Comparison of ENCODE assay signal across 35 cellular contexts in the genomic region with DNA sequence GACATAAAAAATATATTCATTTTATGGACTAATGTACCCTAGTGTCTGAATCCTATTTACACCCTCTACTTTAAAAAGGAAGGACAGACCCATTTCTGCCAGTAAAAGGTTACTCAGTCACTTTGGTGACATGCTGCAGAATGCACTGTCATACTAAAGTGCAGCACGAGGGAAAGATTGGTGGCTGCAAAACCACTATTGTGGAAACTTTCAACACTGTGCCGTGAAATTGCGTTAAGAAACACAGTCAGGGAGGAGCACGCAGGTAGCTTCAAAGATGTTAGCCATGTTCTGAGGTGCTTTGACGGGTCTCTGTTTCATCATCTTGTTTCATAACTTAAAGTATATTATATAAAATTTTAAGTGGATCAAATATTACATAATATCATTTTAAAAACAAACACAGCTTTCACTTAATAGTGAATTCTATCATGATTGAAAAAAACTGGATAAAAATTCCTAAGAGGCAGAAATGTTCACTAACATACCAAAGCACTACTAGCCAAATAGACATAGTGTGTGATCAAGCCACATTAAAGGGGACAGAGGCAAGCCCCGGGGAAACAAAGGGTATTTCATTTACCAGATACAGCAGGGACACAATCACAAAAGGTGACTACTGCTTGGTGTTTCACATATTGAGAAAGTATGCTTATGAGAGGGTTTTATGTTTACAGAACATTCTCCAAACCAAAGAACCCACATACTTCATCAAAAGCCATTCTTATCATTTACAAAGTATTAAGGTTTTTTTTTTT.
DNase-seq lines count a peak whose midpoint lies in the region; ATAC-seq, FAIRE-seq and TF ChIP-seq lines count a peak whose summit lies in the region.
"Had no signal": no experiment of that assay in that cellular context is flagged by ENCODE, and none has a peak within 500 bp of the region (broad histone marks: within the 10 kb centered on the region; RNA-seq: fewer than 3 reads in every experiment).

No MANE protein-coding gene starts in this region.

- H3K4me1 ChIP-seq in IMR-90 (ENCODE audit: control insufficient read depth, insufficient read depth, low read length): peaks cover 6% of the 10 kb centered on the region
- peaks cover 0 to 9% (median 6%) of the 10 kb centered on the region in 4 experiments; a peak in 4 of 7 replicates for H3K4me1 ChIP-seq in H1 (replicated peaks in 1 of 4; ENCODE audit: control insufficient read depth in 3 of 4, insufficient read depth in 4 of 4, low read length in 3 of 4)
- H3K4me1 ChIP-seq: BLaER1 treated with 17β-estradiol and CSF1 and Interleukin-3, amounts not matched to agents 10 nM and 100 nM; HAP-1 had no signal

- H3K9me3 Mint-ChIP-seq in progenitor cell of endocrine pancreas (ENCODE audit: low read depth): peaks cover 3% of the 10 kb centered on the region
- no peaks in the 10 kb centered on the region for H3K9me3 Mint-ChIP-seq in osteocyte (ENCODE audit: unreplicated experiment)
- H3K9me3 Mint-ChIP-seq: activated CD4-positive, alpha-beta memory T cell treated with anti-CD3 and anti-CD28 coated beads, Interleukin-2, amount 10 ng/mL, durations not matched to agents 7 days and 5 days; memory B cell; stimulated activated naive CD8-positive, alpha-beta T cell treated with anti-CD3 and anti-CD28 coated beads, Interleukin-15, amount 100 ng/mL, for 72 hours; T-helper 1 cell treated with Interleukin-12 subunit alpha and Interleukin-12 subunit beta and Interleukin-4 antibody, amounts not matched to agents 30 μg/mL and 1 μg/mL, for 36 hours had no signal

- H3K4ac ChIP-seq in IMR-90 (ENCODE audit: low read depth, low read length) (no peak overlapping the region), H1 (replicated peaks; ENCODE audit: insufficient read length, low read depth, low read length) (no peak overlapping the region)

- H2BK15ac ChIP-seq in IMR-90 (ENCODE audit: low read depth, low read length) (no peak overlapping the region), H1 (ENCODE audit: low read length) (no peak overlapping the region)

- no peak overlapping the region for H2BK20ac ChIP-seq in IMR-90 (ENCODE audit: low read depth, low read length)
- no peak overlapping the region for H2BK20ac ChIP-seq in H1 (ENCODE audit: low read length)

- H3K27ac ChIP-seq in IMR-90 (ENCODE audit: insufficient read depth, low read length) (no peak overlapping the region), H1 (ENCODE audit: low read depth, low read length) (no peak overlapping the region)
- H3K27ac ChIP-seq: BLaER1 treated with 17β-estradiol and CSF1 and Interleukin-3, amounts not matched to agents 10 nM and 100 nM; esophagus muscularis mucosa; SJSA1; skin epidermis; tibial nerve had no signal

- H2AK5ac ChIP-seq in IMR-90 (ENCODE audit: low read depth, low read length) (no peak overlapping the region), H1 (ENCODE audit: low read depth, low read length) (no peak overlapping the region)

- H2BK120ac ChIP-seq in IMR-90 (ENCODE audit: low read depth, low read length) (no peak overlapping the region), H1 (replicated peaks; ENCODE audit: low read depth, low read length) (no peak overlapping the region)

- dilution Hi-C loops in IMR-90 (cut with HindIII; ENCODE audit: low sequenced_read_pairs, unreplicated experiment): no loop called here

- H4K8ac ChIP-seq in IMR-90 (ENCODE audit: low read depth in 2 of 2, low read length in 2 of 2): no peak overlapping the region
- no peak overlapping the region for H4K8ac ChIP-seq in H1 (ENCODE audit: extremely low read depth, insufficient read depth, low read length)

- H2AK9ac ChIP-seq in IMR-90 (replicated peaks; ENCODE audit: low read depth, low read length, poor library complexity): no peak overlapping the region

- H3K9me1 ChIP-seq in IMR-90 (ENCODE audit: insufficient read depth, low read length): peaks cover 7% of the 10 kb centered on the region; the same call in 1 of the 2 replicates

- POLR2A ChIA-PET in IMR-90 (lab: Charles Lee; ENCODE audit: unreplicated experiment): no interaction called here
- POLR2A ChIA-PET in H1 (lab: Charles Lee; ENCODE audit: partially characterized antibody): no interaction called here
- POLR2A ChIA-PET in GM10248 (lab: Yijun Ruan, JAX): no interaction called here

- no peaks in the 10 kb centered on the region for H3K79me2 ChIP-seq in H1 (ENCODE audit: control insufficient read depth in 1 of 2, insufficient read depth in 2 of 2, low read length in 2 of 2)

- H3K18ac ChIP-seq in IMR-90 (ENCODE audit: low read depth, low read length): no peak overlapping the region
- no peak overlapping the region for H3K18ac ChIP-seq in H1 (ENCODE audit: extremely low read depth, low read length)

- H3K9me3 ChIP-seq in IMR-90 (ENCODE audit: control insufficient read depth, insufficient read depth, low read length) (no peaks in the 10 kb centered on the region), H1 (ENCODE audit: insufficient read depth in 2 of 2, low read depth in 1 of 2, low read length in 1 of 2) (no peaks in the 10 kb centered on the region)
- H3K9me3 ChIP-seq: BLaER1 treated with 17β-estradiol and CSF1 and Interleukin-3, amounts not matched to agents 10 nM and 100 nM; esophagus muscularis mucosa; HAP-1; SJSA1; tibial nerve had no signal

- H2BK5ac ChIP-seq in IMR-90 (ENCODE audit: low read depth, low read length, poor library complexity, severe bottlenecking) (no peak overlapping the region), H1 (ENCODE audit: low read depth, low read length) (no peak overlapping the region)

- no peaks in the 10 kb centered on the region for H3K23me2 ChIP-seq in H1 (ENCODE audit: low read depth, low read length)

- no peak for FAIRE-seq in H1 (lab: Jason Lieb, UNC)
- FAIRE-seq: G401.6, K562 had no signal

- no peaks in the 10 kb centered on the region for H3K36me3 ChIP-seq in IMR-90 (ENCODE audit: control insufficient read depth, insufficient read depth, low read length)
- no peaks in the 10 kb centered on the region; a peak in 1 of 8 replicates for H3K36me3 ChIP-seq in H1 (ENCODE audit: control insufficient read depth in 2 of 4, insufficient read depth in 4 of 4, low read length in 3 of 4)
- H3K36me3 ChIP-seq: BLaER1 treated with 17β-estradiol and CSF1 and Interleukin-3, amounts not matched to agents 10 nM and 100 nM; esophagus muscularis mucosa; HAP-1; SJSA1; tibial nerve had no signal

- H3K27me3 Mint-ChIP-seq in progenitor cell of endocrine pancreas (no peaks in the 10 kb centered on the region), osteocyte (ENCODE audit: unreplicated experiment) (no peaks in the 10 kb centered on the region)
- H3K27me3 Mint-ChIP-seq: activated CD4-positive, alpha-beta memory T cell treated with anti-CD3 and anti-CD28 coated beads, Interleukin-2, amount 10 ng/mL, durations not matched to agents 7 days and 5 days; activated naive CD8-positive, alpha-beta T cell; memory B cell; stimulated activated naive CD8-positive, alpha-beta T cell treated with anti-CD3 and anti-CD28 coated beads, Interleukin-15, amount 100 ng/mL, for 72 hours had no signal

- H3K27ac Mint-ChIP-seq in progenitor cell of endocrine pancreas (peak overlapping the region; percentile 18), osteocyte (ENCODE audit: unreplicated experiment) (no peak overlapping the region)
- H3K27ac Mint-ChIP-seq: activated CD4-positive, alpha-beta memory T cell treated with anti-CD3 and anti-CD28 coated beads, Interleukin-2, amount 10 ng/mL, durations not matched to agents 7 days and 5 days; activated naive CD8-positive, alpha-beta T cell; activated T-helper 17 cell treated with anti-CD3 and anti-CD28 coated beads, Interleukin-2, amount 50 U/mL, for 72 hours; memory B cell; stimulated activated naive CD8-positive, alpha-beta T cell treated with anti-CD3 and anti-CD28 coated beads, Interleukin-15, amount 100 ng/mL, for 72 hours; T-helper 1 cell treated with Interleukin-12 subunit alpha and Interleukin-12 subunit beta and Interleukin-4 antibody, amounts not matched to agents 30 μg/mL and 1 μg/mL, for 36 hours had no signal

- H3K23ac ChIP-seq in IMR-90 (ENCODE audit: low read depth, low read length) (no peak overlapping the region), H1 (ENCODE audit: insufficient read length) (no peak overlapping the region)

- peaks cover 0 to 3% of the 10 kb centered on the region in 2 experiments; a peak in 1 of 4 replicates for H3K79me1 ChIP-seq in IMR-90 (ENCODE audit: low read depth in 1 of 2, low read length in 2 of 2)
- no peaks in the 10 kb centered on the region for H3K79me1 ChIP-seq in H1 (ENCODE audit: low read depth, low read length)

- no peaks in the 10 kb centered on the region for H3K27me3 ChIP-seq in IMR-90 (ENCODE audit: control insufficient read depth, insufficient read depth, low read length)
- no peaks in the 10 kb centered on the region for H3K27me3 ChIP-seq in H1 (replicated peaks in 1 of 4; ENCODE audit: control insufficient read depth in 3 of 4, extremely low read depth in 1 of 4, insufficient read depth in 3 of 4, low read length in 3 of 4)
- H3K27me3 ChIP-seq: BLaER1 treated with 17β-estradiol and CSF1 and Interleukin-3, amounts not matched to agents 10 nM and 100 nM; esophagus muscularis mucosa; SJSA1; tibial nerve had no signal

- ATAC-seq in IMR-90 (ENCODE audit: low read depth): no peak
- ATAC-seq: activated T-helper 17 cell treated with anti-CD3 and anti-CD28 coated beads, Interleukin-2, amount 50 U/mL, for 72 hours; K562; stimulated activated naive CD8-positive, alpha-beta T cell treated with anti-CD3 and anti-CD28 coated beads, Interleukin-15, amount 100 ng/mL, for 72 hours had no signal

- no peak overlapping the region for H2AFZ ChIP-seq in IMR-90 (replicated peaks; ENCODE audit: low read length, poor library complexity)
- H2AFZ ChIP-seq in H1 (ENCODE audit: low read length): peak overlapping the region; percentile 88; the same call in 1 of the 2 replicates

- no peak for DNase-seq in IMR-90
- DNase-seq in NOMO-1 treated with DMSO at 0.1 percent for 48 hours (lab: John Stamatoyannopoulos, UW; ENCODE audit: unreplicated experiment): peak; percentile 77
- no peak for DNase-seq in H1 (ENCODE audit: low read depth in 1 of 2, low spot score in 2 of 2)
- DNase-seq in progenitor cell of endocrine pancreas (ENCODE audit: low spot score, unreplicated experiment): no peak
- no peak for DNase-seq in iPS-NIHi11 (ENCODE audit: low spot score)
- no peak for DNase-seq in osteocyte (ENCODE audit: extremely low spot score, unreplicated experiment)
- DNase-seq in NCI-H524 (lab: John Stamatoyannopoulos, UW): no peak
- no peak for DNase-seq in GM10248 (ENCODE audit: extremely low spot score)
- DNase-seq: activated CD4-positive, alpha-beta memory T cell treated with anti-CD3 and anti-CD28 coated beads, Interleukin-2, amount 10 ng/mL, durations not matched to agents 7 days and 5 days; activated CD4-positive, CD25-positive, alpha-beta regulatory T cell treated with anti-CD3 and anti-CD28 coated beads, Interleukin-2, amount 50 U/mL, for 72 hours; activated CD8-positive, alpha-beta memory T cell treated with anti-CD3 and anti-CD28 coated beads, Interleukin-2, amount 50 U/mL, for 48 hours; aorta; caudate nucleus; dermis blood vessel endothelial cell; DMS53; foreskin melanocyte; MM.1S; NCI-H146; NCI-H510A treated with DMSO at 0.1 percent for 48 hours; nucleus accumbens; RPMI8226; stimulated activated CD8-positive, alpha-beta memory T cell treated with anti-CD3 and anti-CD28 coated beads, Interleukin-4, amount 100 ng/mL, for 48 hours; stimulated activated naive CD8-positive, alpha-beta T cell treated with anti-CD3 and anti-CD28 coated beads, Interleukin-15, amount 100 ng/mL, for 72 hours had no signal

- CTCF ChIA-PET in IMR-90 (lab: Yijun Ruan, JAX) (no interaction called here), H1 (lab: Charles Lee; ENCODE audit: partially characterized antibody) (no interaction called here), GM10248 (lab: Yijun Ruan, JAX) (no interaction called here)

- TF ChIP-seq RAD21 in IMR-90 (IDR thresholded peaks at IDR 0.05; ENCODE audit: low read length): no peak
- no peak for TF ChIP-seq RAD21 in H1 (IDR thresholded peaks at IDR 0.05 in 1 of 2, conservative IDR thresholded peaks at IDR 0.05 in 1 of 2; ENCODE audit: low read depth in 2 of 2, low read length in 2 of 2)

- no TSS peak for BruUV-seq in IMR-90 (replicated peaks; lab: Mats Ljungman, UMichigan)

- 33% methylated on average over 1 of the region's 6 CpGs; no CpG with 5 or more reads in 1 of the 2 experiments for WGBS in IMR-90 (ENCODE audit: extremely low coverage in 2 of 2, insufficient read length in 1 of 2), 2 experiments
- 76% methylated on average over 6 of the region's 6 CpGs; no CpG with 5 or more reads in 1 of the 2 experiments for WGBS in H1 (ENCODE audit: extremely low coverage in 1 of 2, insufficient coverage in 1 of 2, insufficient read length in 1 of 2, insufficient replicate concordance in 2 of 2, low coverage in 1 of 2, low lambda C conversion rate in 2 of 2, missing lambda C conversion rate in 1 of 2), 2 experiments

- H3K4me3 ChIP-seq in IMR-90 (ENCODE audit: insufficient read depth, low read depth, low read length): no peak overlapping the region
- no peak overlapping the region for H3K4me3 ChIP-seq in H1 (ENCODE audit: extremely low read depth in 1 of 4, insufficient read depth in 2 of 4, low read depth in 3 of 4, low read length in 4 of 4)
- H3K4me3 ChIP-seq: BLaER1 treated with 17β-estradiol and CSF1 and Interleukin-3, amounts not matched to agents 10 nM and 100 nM; esophagus muscularis mucosa; HAP-1; K562; SJSA1; skin epidermis; tibial nerve had no signal

- H3K4me3 Mint-ChIP-seq in progenitor cell of endocrine pancreas (ENCODE audit: low read depth) (no peak overlapping the region), osteocyte (ENCODE audit: unreplicated experiment) (no peak overlapping the region)
- H3K4me3 Mint-ChIP-seq: activated CD4-positive, alpha-beta memory T cell treated with anti-CD3 and anti-CD28 coated beads, Interleukin-2, amount 10 ng/mL, durations not matched to agents 7 days and 5 days; activated naive CD8-positive, alpha-beta T cell; activated T-helper 17 cell treated with anti-CD3 and anti-CD28 coated beads, Interleukin-2, amount 50 U/mL, for 72 hours; memory B cell; stimulated activated naive CD8-positive, alpha-beta T cell treated with anti-CD3 and anti-CD28 coated beads, Interleukin-15, amount 100 ng/mL, for 72 hours; T-helper 1 cell treated with Interleukin-12 subunit alpha and Interleukin-12 subunit beta and Interleukin-4 antibody, amounts not matched to agents 30 μg/mL and 1 μg/mL, for 36 hours had no signal

- peaks cover 31% of the 10 kb centered on the region for H3K4me1 Mint-ChIP-seq in progenitor cell of endocrine pancreas (ENCODE audit: low read depth)
- H3K4me1 Mint-ChIP-seq in osteocyte (ENCODE audit: unreplicated experiment): no peaks in the 10 kb centered on the region
- H3K4me1 Mint-ChIP-seq: activated CD4-positive, alpha-beta memory T cell treated with anti-CD3 and anti-CD28 coated beads, Interleukin-2, amount 10 ng/mL, durations not matched to agents 7 days and 5 days; activated T-helper 17 cell treated with anti-CD3 and anti-CD28 coated beads, Interleukin-2, amount 50 U/mL, for 72 hours; stimulated activated naive CD8-positive, alpha-beta T cell treated with anti-CD3 and anti-CD28 coated beads, Interleukin-15, amount 100 ng/mL, for 72 hours had no signal

- TF ChIP-seq POLR2A in IMR-90 (IDR thresholded peaks at IDR 0.05; ENCODE audit: low read depth, low read length): no peak
- TF ChIP-seq POLR2A in H1 (IDR thresholded peaks at IDR 0.05; ENCODE audit: control extremely low read depth in 1 of 2, low read depth in 2 of 2, low read length in 2 of 2): no peak

- no peak for TF ChIP-seq CTCF in IMR-90 (conservative IDR thresholded peaks at IDR 0.05; ENCODE audit: low read depth, low read length)
- TF ChIP-seq CTCF in H1 (IDR thresholded peaks at IDR 0.05; ENCODE audit: control extremely low read depth in 1 of 3, insufficient read depth in 1 of 3, low read depth in 1 of 3, low read length in 3 of 3): no peak
- TF ChIP-seq CTCF in progenitor cell of endocrine pancreas (IDR thresholded peaks at IDR 0.05; ENCODE audit: unreplicated experiment): no peak
- no peak for TF ChIP-seq CTCF in osteocyte (IDR thresholded peaks at IDR 0.05)
- no peak for TF ChIP-seq CTCF in GM10248 (IDR thresholded peaks at IDR 0.05; ENCODE audit: control extremely low read depth, extremely low read depth, low read depth, missing control alignments)

- in situ Hi-C loops in IMR-90 (cut with MboI; ENCODE audit: low sequenced_read_pairs): no loop called here

- H3K56ac ChIP-seq in IMR-90 (ENCODE audit: extremely low read depth, insufficient read depth, low read length) (no peak overlapping the region), H1 (replicated peaks; ENCODE audit: insufficient read length, low read depth, low read length) (no peak overlapping the region)

- H3K4me2 ChIP-seq in IMR-90 (ENCODE audit: low read depth, low read length) (no peak overlapping the region), H1 (ENCODE audit: insufficient read depth in 1 of 2, low read depth in 2 of 2, low read length in 2 of 2) (no peak overlapping the region)
- H3K4me2 ChIP-seq: BLaER1 treated with 17β-estradiol and CSF1 and Interleukin-3, amounts not matched to agents 10 nM and 100 nM had no signal

- no peak overlapping the region for H4K91ac ChIP-seq in IMR-90 (ENCODE audit: insufficient read depth, low read depth, low read length)
- no peak overlapping the region for H4K91ac ChIP-seq in H1 (replicated peaks; ENCODE audit: insufficient read length, low read length)

- H3K9ac ChIP-seq in IMR-90 (ENCODE audit: low read depth, low read length): no peak overlapping the region
- no peak overlapping the region for H3K9ac ChIP-seq in H1 (replicated peaks in 1 of 4; ENCODE audit: extremely low read depth in 1 of 4, low read depth in 3 of 4, low read length in 3 of 4)
- H3K9ac ChIP-seq: BLaER1 treated with 17β-estradiol and CSF1 and Interleukin-3, amounts not matched to agents 10 nM and 100 nM had no signal

- no peaks in the 10 kb centered on the region for H4K20me1 ChIP-seq in IMR-90 (ENCODE audit: insufficient read depth, low read length)
- H4K20me1 ChIP-seq in H1 (replicated peaks in 1 of 2; ENCODE audit: control insufficient read depth in 1 of 2, insufficient read depth in 2 of 2, low read length in 2 of 2): no peaks in the 10 kb centered on the region
- H4K20me1 ChIP-seq: BLaER1 treated with 17β-estradiol and CSF1 and Interleukin-3, amounts not matched to agents 10 nM and 100 nM had no signal

- H3K36me3 Mint-ChIP-seq in progenitor cell of endocrine pancreas (ENCODE audit: insufficient read depth) (no peaks in the 10 kb centered on the region), osteocyte (ENCODE audit: unreplicated experiment) (no peaks in the 10 kb centered on the region)
- H3K36me3 Mint-ChIP-seq: activated naive CD8-positive, alpha-beta T cell; memory B cell had no signal

- TF ChIP-seq EP300 in H1 (IDR thresholded peaks at IDR 0.05; ENCODE audit: borderline replicate concordance in 1 of 2, low read depth in 2 of 2, low read length in 2 of 2): no peak

- intact Hi-C loops in IMR-90 (cut with micrococcal nuclease): no loop called here

- no peak overlapping the region for H4K5ac ChIP-seq in IMR-90 (ENCODE audit: low read depth, low read length)
- H4K5ac ChIP-seq in H1 (ENCODE audit: insufficient read length, low read depth, low read length): no peak overlapping the region

- no peak overlapping the region for H2BK12ac ChIP-seq in H1 (ENCODE audit: low read depth, low read length)

- 0 out of 2 replicates have a peak overlapping the region, but pooled peaks have one; percentile 0 for H3K14ac ChIP-seq in IMR-90 (replicated peaks; ENCODE audit: low read depth, low read length)
- H3K14ac ChIP-seq in H1 (ENCODE audit: insufficient read length): no peak overlapping the region
